8 cellular contexts compared by ENCODE assay signal in genomic region chr3:48503406-48504050, GRCh38. TPM values are rescaled to one million over a fixed set of nuclear protein-coding genes. Genes with fewer than 3 reads are reported as not detected.
DNase-seq lines count a peak whose midpoint lies in the region; ATAC-seq and TF ChIP-seq lines count a peak whose summit lies in the region.

No MANE protein-coding gene starts in this region.

- H3K36me3 ChIP-seq in HAP-1 (replicated peaks) = no peaks in the 10 kb centered on the region

- peak overlapping the region; percentile 42 for H3K4me3 ChIP-seq in HAP-1
- H3K4me3 ChIP-seq in fibroblast of villous mesenchyme (ENCODE audit: low read depth, low read length) = peak overlapping the region; percentile 83

- no peaks in the 10 kb centered on the region for H3K9me3 ChIP-seq in HAP-1

- H3K36me3 Mint-ChIP-seq in WTC11 (peaks cover 7% of the 10 kb centered on the region), osteocyte (ENCODE audit: unreplicated experiment) (peaks cover under 1% of the 10 kb centered on the region)

- peaks cover 11% of the 10 kb centered on the region; the same call in 1 of the 2 replicates for H3K4me1 ChIP-seq in HAP-1

- in situ Hi-C loops in HAP-1 (cut with MboI; ENCODE audit: low sequenced_read_pairs) = no loop called here

- CTCF ChIA-PET in WTC11 (lab: Charles Lee) = interaction anchor here (1.7 to 9.1 kb wide), 3 partner anchors 29 to 132 kb away, joined by 5 to 168 read pairs (median 13); partner anchors contain the start of gene SLC26A6

- H3K4me1 Mint-ChIP-seq in WTC11 (peaks cover 36% of the 10 kb centered on the region), osteocyte (ENCODE audit: unreplicated experiment) (peaks cover 24% of the 10 kb centered on the region)

- peak overlapping the region; percentile 82 for H3K4me3 Mint-ChIP-seq in WTC11
- H3K4me3 Mint-ChIP-seq in osteocyte (ENCODE audit: unreplicated experiment) = peak overlapping the region; percentile 80

- H3K27ac Mint-ChIP-seq in WTC11 = peak overlapping the region; percentile 80; the same call in 1 of the 2 replicates
- peak overlapping the region; percentile 88 for H3K27ac Mint-ChIP-seq in osteocyte (ENCODE audit: unreplicated experiment)

- H3K27me3 ChIP-seq in HAP-1 (ENCODE audit: low read depth) = no peaks in the 10 kb centered on the region

- ATAC-seq in WTC11 (peak; percentile 29), HG02798 (IDR thresholded peaks at IDR 0.05; ENCODE audit: poor library complexity, unreplicated experiment) (no peak)

- TF ChIP-seq CTCF in WTC11 (IDR thresholded peaks at IDR 0.05) = no peak
- TF ChIP-seq CTCF in fibroblast of villous mesenchyme (IDR thresholded peaks at IDR 0.05; ENCODE audit: insufficient read depth, low read depth, low read length) = no peak
- TF ChIP-seq CTCF in osteocyte (IDR thresholded peaks at IDR 0.05) = no peak

- POLR2A ChIA-PET in WTC11 (lab: Charles Lee) = interaction anchor here (0.6 to 2.8 kb wide), 3 partner anchors 30 to 57 kb away, joined by 4 to 21 read pairs (median 10); partner anchors contain the start of gene ATRIP

- H3K9me3 Mint-ChIP-seq in WTC11 = peaks cover 1% of the 10 kb centered on the region
- no peaks in the 10 kb centered on the region for H3K9me3 Mint-ChIP-seq in osteocyte (ENCODE audit: unreplicated experiment)

- no peaks in the 10 kb centered on the region; the same call in none of the 2 replicates for H3K27me3 Mint-ChIP-seq in WTC11 (ENCODE audit: low read depth)
- H3K27me3 Mint-ChIP-seq in osteocyte (ENCODE audit: unreplicated experiment) = no peaks in the 10 kb centered on the region

- DNase-seq in HAP-1 (ENCODE audit: low spot score in 2 of 2) (peak in 1 of 2 experiments; percentile 36), WTC11 (ENCODE audit: low spot score) (peak; percentile 57), fibroblast of villous mesenchyme (ENCODE audit: low read depth) (peak; percentile 53), osteocyte (ENCODE audit: extremely low spot score, unreplicated experiment) (no peak), cortex of kidney (lab: John Stamatoyannopoulos, UW) (no peak), NCI-H1694 treated with DMSO at 0.1 percent for 48 hours (lab: John Stamatoyannopoulos, UW) (no peak), NCI-H128 (lab: John Stamatoyannopoulos, UW; ENCODE audit: unreplicated experiment) (no peak)

TF ChIP-seq in WTC11, 78 proteins besides CTCF, POLR2A, EP300 and RAD21 (continues in another document):
- TF ChIP-seq FOXP4 (CRISPR knock-in tag; IDR thresholded peaks at IDR 0.05) (no peak), ZNF121 (CRISPR knock-in tag; IDR thresholded peaks at IDR 0.05) (no peak), ZNF138 (CRISPR knock-in tag; conservative IDR thresholded peaks at IDR 0.05) (peak; percentile 57; the same call in 1 of the 2 replicates), HMGXB4 (CRISPR knock-in tag; IDR thresholded peaks at IDR 0.05) (peak; percentile 5; the same call in 1 of the 2 replicates), RORB (CRISPR knock-in tag; IDR thresholded peaks at IDR 0.05) (no peak), IRF1 (CRISPR knock-in tag; IDR thresholded peaks at IDR 0.05) (no peak), GABPB1 (CRISPR knock-in tag; IDR thresholded peaks at IDR 0.05) (no peak), CDX4 (CRISPR knock-in tag; IDR thresholded peaks at IDR 0.05; ENCODE audit: borderline replicate concordance) (no peak), CREB1 (CRISPR knock-in tag; IDR thresholded peaks at IDR 0.05) (no peak), ZBTB43 (CRISPR knock-in tag; IDR thresholded peaks at IDR 0.05) (no peak), NFE2L1 (CRISPR knock-in tag; IDR thresholded peaks at IDR 0.05) (no peak), NR3C1 (CRISPR knock-in tag; conservative IDR thresholded peaks at IDR 0.05; ENCODE audit: low read depth) (no peak), ZBTB21 (CRISPR knock-in tag; IDR thresholded peaks at IDR 0.05; ENCODE audit: borderline replicate concordance) (no peak), NFATC4 (CRISPR knock-in tag; IDR thresholded peaks at IDR 0.05) (no peak), NFYB (CRISPR knock-in tag; conservative IDR thresholded peaks at IDR 0.05; ENCODE audit: low read depth) (no peak), OVOL2 (CRISPR knock-in tag; IDR thresholded peaks at IDR 0.05; ENCODE audit: borderline replicate concordance) (no peak), USF2 (CRISPR knock-in tag; IDR thresholded peaks at IDR 0.05) (no peak), ATF1 (CRISPR knock-in tag; IDR thresholded peaks at IDR 0.05) (no peak), TEAD4 (CRISPR knock-in tag; IDR thresholded peaks at IDR 0.05) (no peak), FOXK1 (CRISPR knock-in tag; IDR thresholded peaks at IDR 0.05) (no peak), NR2C2 (CRISPR knock-in tag; IDR thresholded peaks at IDR 0.05) (no peak), ETV6 (CRISPR knock-in tag; IDR thresholded peaks at IDR 0.05) (0 out of 2 replicates have a peak, but pooled peaks have one; percentile 31)

RNA-seq across cellular contexts. Expression of gene SHISA5, which starts 0.4 kb away (rescaled TPM):
- 137 to 165 TPM (median 158 TPM) in 3 replicates for total RNA-seq in WTC11 (2021)
- 113 and 121 TPM in 2 replicates for total RNA-seq in fibroblast of villous mesenchyme
- 203 and 211 TPM in 2 replicates for total RNA-seq in osteocyte

RNA-seq across cellular contexts. Expression of gene PFKFB4, which starts 53.1 kb away (rescaled TPM):
- 18.0 to 26.8 TPM (median 26.7 TPM) in 3 replicates for total RNA-seq in WTC11 (2021)
- 18.1 and 22.5 TPM in 2 replicates for total RNA-seq in fibroblast of villous mesenchyme
- 7.1 TPM in 2 replicates for total RNA-seq in osteocyte

RNA-seq across cellular contexts. Expression of gene ATRIP, which starts 57.0 kb away (rescaled TPM):
- total RNA-seq in WTC11 (2021) = 15.5 to 18.2 TPM (median 15.6 TPM) in 3 replicates
- 5.5 and 7.8 TPM in 2 replicates for total RNA-seq in fibroblast of villous mesenchyme
- 8.5 and 9.3 TPM in 2 replicates for total RNA-seq in osteocyte

Comparison
In these comparisons a context has a peak if more than half of its experiments do, and no peak if none do; other contexts are left out.
1. DNase-seq: peak in WTC11 (single experiment) and fibroblast of villous mesenchyme (single experiment); none in osteocyte (single experiment), cortex of kidney (single experiment), NCI-H1694 treated with DMSO at 0.1 percent for 48 hours (single experiment) and NCI-H128 (single experiment).